Comparison of ENCODE assay signal across 33 cellular contexts in the genomic region with DNA sequence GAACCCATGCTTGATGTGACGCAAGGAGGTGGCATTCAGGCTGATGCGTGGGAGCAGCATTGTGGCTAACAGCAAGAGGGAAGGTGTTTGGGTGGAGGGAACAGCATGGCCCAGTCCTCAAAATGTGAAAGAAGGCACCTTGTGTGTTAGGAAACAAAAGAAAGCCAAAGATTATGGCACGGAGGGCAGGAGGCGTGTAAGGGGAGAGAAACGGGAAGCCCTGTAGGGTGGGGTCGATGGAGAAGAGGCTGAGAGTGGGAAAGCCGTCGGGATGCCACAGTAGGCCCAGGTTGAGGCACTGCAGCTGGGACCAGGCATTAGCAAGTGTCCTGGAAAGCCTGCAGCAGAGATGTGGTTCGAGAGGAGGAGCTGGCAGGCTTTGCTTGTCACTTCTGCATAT.
"Had no signal": no experiment of that assay in that cellular context is flagged by ENCODE, and none has a peak within 500 bp of the region (broad histone marks: within the 10 kb centered on the region; RNA-seq: fewer than 3 reads in every experiment).

No MANE protein-coding gene starts in this region.

- H3K9me3 Mint-ChIP-seq: activated CD4-positive, alpha-beta memory T cell treated with anti-CD3 and anti-CD28 coated beads, Interleukin-2, amount 10 ng/mL, durations not matched to agents 7 days and 5 days; activated CD4-positive, alpha-beta T cell treated with anti-CD3 and anti-CD28 coated beads, Interleukin-2, amount 10 ng/mL, durations not matched to agents 7 days and 5 days; activated naive CD4-positive, alpha-beta T cell treated with anti-CD3 and anti-CD28 coated beads, Interleukin-2, amount 50 U/mL, for 24 hours; activated T-helper 2 cell treated with anti-CD3 and anti-CD28 coated beads, Interferon-gamma antibody, Interleukin-2, Interleukin-4, amounts not matched to agents 10 μg/mL and 5 μg/mL and 100 μg/mL, durations not matched to agents 14 hours and 24 hours and 36 hours; stimulated activated effector memory CD8-positive, alpha-beta T cell treated with anti-CD3 and anti-CD28 coated beads, Interleukin-12 subunit alpha, Interleukin-12 subunit beta, amount 100 ng/mL, for 72 hours; stimulated activated naive CD8-positive, alpha-beta T cell treated with anti-CD3 and anti-CD28 coated beads, Interleukin-15, amount 100 ng/mL, for 72 hours; T-helper 1 cell treated with Interleukin-12 subunit alpha and Interleukin-12 subunit beta and Interleukin-4 antibody, amounts not matched to agents 30 μg/mL and 1 μg/mL, for 36 hours had no signal

- H3K4me1 Mint-ChIP-seq: activated CD4-positive, alpha-beta memory T cell treated with anti-CD3 and anti-CD28 coated beads, Interleukin-2, amount 10 ng/mL, durations not matched to agents 7 days and 5 days; activated CD4-positive, alpha-beta T cell treated with anti-CD3 and anti-CD28 coated beads, Interleukin-2, amount 10 ng/mL, durations not matched to agents 7 days and 5 days; activated naive CD4-positive, alpha-beta T cell treated with anti-CD3 and anti-CD28 coated beads, Interleukin-2, amount 50 U/mL, for 24 hours; immature natural killer cell; mesothelial cell of epicardium; stimulated activated effector memory CD8-positive, alpha-beta T cell treated with anti-CD3 and anti-CD28 coated beads, Interleukin-12 subunit alpha, Interleukin-12 subunit beta, amount 100 ng/mL, for 72 hours; stimulated activated naive CD8-positive, alpha-beta T cell treated with anti-CD3 and anti-CD28 coated beads, Interleukin-15, amount 100 ng/mL, for 72 hours had no signal

- H3K27ac ChIP-seq: ascending aorta, cardiac muscle cell, coronary artery, foreskin keratinocyte, heart left ventricle, left lung, neutrophil, ovary, thyroid gland had no signal

- H3K9me3 ChIP-seq: ascending aorta, left lung, neutrophil, ovary, thyroid gland had no signal

- H3K36me3 Mint-ChIP-seq: activated naive CD4-positive, alpha-beta T cell treated with anti-CD3 and anti-CD28 coated beads, Interleukin-2, amount 50 U/mL, for 24 hours; brain; immature natural killer cell; mesothelial cell of epicardium; naive B cell; stimulated activated effector memory CD8-positive, alpha-beta T cell treated with anti-CD3 and anti-CD28 coated beads, Interleukin-12 subunit alpha, Interleukin-12 subunit beta, amount 100 ng/mL, for 72 hours; WTC11 had no signal

- H3K4me3 ChIP-seq: ascending aorta, cardiac muscle cell, coronary artery, heart left ventricle, left lung, ovary, skin epidermis, thyroid gland had no signal

- H3K27me3 Mint-ChIP-seq: activated naive CD4-positive, alpha-beta T cell treated with anti-CD3 and anti-CD28 coated beads, Interleukin-2, amount 50 U/mL, for 24 hours had no signal

- H3K36me3 ChIP-seq: ascending aorta, cardiac muscle cell, heart left ventricle, left lung, neutrophil, ovary, thyroid gland had no signal

- H3K4me3 Mint-ChIP-seq: activated CD4-positive, alpha-beta memory T cell treated with anti-CD3 and anti-CD28 coated beads, Interleukin-2, amount 10 ng/mL, durations not matched to agents 7 days and 5 days; activated CD4-positive, alpha-beta T cell treated with anti-CD3 and anti-CD28 coated beads, Interleukin-2, amount 10 ng/mL, durations not matched to agents 7 days and 5 days; activated naive CD4-positive, alpha-beta T cell treated with anti-CD3 and anti-CD28 coated beads, Interleukin-2, amount 50 U/mL, for 24 hours; brain; immature natural killer cell; mesothelial cell of epicardium; naive B cell; nephron progenitor cell; stimulated activated effector memory CD8-positive, alpha-beta T cell treated with anti-CD3 and anti-CD28 coated beads, Interleukin-12 subunit alpha, Interleukin-12 subunit beta, amount 100 ng/mL, for 72 hours; stimulated activated naive CD8-positive, alpha-beta T cell treated with anti-CD3 and anti-CD28 coated beads, Interleukin-15, amount 100 ng/mL, for 72 hours; T-helper 1 cell treated with Interleukin-12 subunit alpha and Interleukin-12 subunit beta and Interleukin-4 antibody, amounts not matched to agents 30 μg/mL and 1 μg/mL, for 36 hours; WTC11 had no signal

- H3K27ac Mint-ChIP-seq: activated CD4-positive, alpha-beta memory T cell treated with anti-CD3 and anti-CD28 coated beads, Interleukin-2, amount 10 ng/mL, durations not matched to agents 7 days and 5 days; activated CD4-positive, alpha-beta T cell treated with anti-CD3 and anti-CD28 coated beads, Interleukin-2, amount 10 ng/mL, durations not matched to agents 7 days and 5 days; activated naive CD4-positive, alpha-beta T cell treated with anti-CD3 and anti-CD28 coated beads, Interleukin-2, amount 50 U/mL, for 24 hours; activated T-helper 2 cell treated with anti-CD3 and anti-CD28 coated beads, Interferon-gamma antibody, Interleukin-2, Interleukin-4, amounts not matched to agents 10 μg/mL and 5 μg/mL and 100 μg/mL, durations not matched to agents 14 hours and 24 hours and 36 hours; immature natural killer cell; mesothelial cell of epicardium; nephron progenitor cell; progenitor cell of endocrine pancreas; stimulated activated effector memory CD8-positive, alpha-beta T cell treated with anti-CD3 and anti-CD28 coated beads, Interleukin-12 subunit alpha, Interleukin-12 subunit beta, amount 100 ng/mL, for 72 hours; stimulated activated naive CD8-positive, alpha-beta T cell treated with anti-CD3 and anti-CD28 coated beads, Interleukin-15, amount 100 ng/mL, for 72 hours; T-helper 1 cell treated with Interleukin-12 subunit alpha and Interleukin-12 subunit beta and Interleukin-4 antibody, amounts not matched to agents 30 μg/mL and 1 μg/mL, for 36 hours; WTC11 had no signal

- ATAC-seq: esophagus mucosa; foreskin keratinocyte; left lung; sciatic nerve; stimulated activated effector memory CD8-positive, alpha-beta T cell treated with anti-CD3 and anti-CD28 coated beads, Interleukin-12 subunit alpha, Interleukin-12 subunit beta, amount 100 ng/mL, for 72 hours; stimulated activated naive CD8-positive, alpha-beta T cell treated with anti-CD3 and anti-CD28 coated beads, Interleukin-15, amount 100 ng/mL, for 72 hours; WTC11 had no signal

- H3K27me3 ChIP-seq: ascending aorta, cardiac muscle cell, foreskin keratinocyte, heart left ventricle, left lung, ovary, thyroid gland had no signal

- DNase-seq: activated CD4-positive, alpha-beta memory T cell treated with anti-CD3 and anti-CD28 coated beads, Interleukin-2, amount 10 ng/mL, durations not matched to agents 7 days and 5 days; activated CD4-positive, alpha-beta T cell treated with anti-CD3 and anti-CD28 coated beads for 1 hour; activated CD4-positive, alpha-beta T cell treated with anti-CD3 and anti-CD28 coated beads, Interleukin-2, amount 10 ng/mL, durations not matched to agents 7 days and 5 days; activated T-cell treated with anti-CD3 and anti-CD28 coated beads, Interleukin-2, amount 50 U/mL, for 48 hours; foreskin keratinocyte; heart left ventricle; hypothalamus; immature natural killer cell; left lung; naive B cell; nephron progenitor cell; ovary; stimulated activated CD4-positive, alpha-beta T cell treated with anti-CD3 and anti-CD28 coated beads, Interleukin-4, amount 100 ng/mL, for 24 hours; stimulated activated naive CD8-positive, alpha-beta T cell treated with anti-CD3 and anti-CD28 coated beads, Interleukin-15, amount 100 ng/mL, for 72 hours; substantia nigra; SW 1271; T-helper 9 cell; thyroid gland had no signal

- H3K4me1 ChIP-seq: foreskin keratinocyte had no signal
